ENCODE assay signal across 19 cellular contexts in genomic region chr3:27485853-27486252, GRCh38. TPM values are rescaled to one million over a fixed set of nuclear protein-coding genes. Genes with fewer than 3 reads are reported as not detected.
DNase-seq lines count a peak whose midpoint lies in the region; ATAC-seq, FAIRE-seq and TF ChIP-seq lines count a peak whose summit lies in the region.
"Had no signal": no experiment of that assay in that cellular context is flagged by ENCODE, and none has a peak within 500 bp of the region (broad histone marks: within the 10 kb centered on the region; RNA-seq: fewer than 3 reads in every experiment).

No MANE protein-coding gene starts in this region.

- peaks cover 4% of the 10 kb centered on the region; the same call in 1 of the 2 replicates for H3K36me3 ChIP-seq in PC-3 (ENCODE audit: low read depth, low read length)
- H3K36me3 ChIP-seq in heart right ventricle = no peaks in the 10 kb centered on the region
- H3K36me3 ChIP-seq in skeletal muscle tissue (ENCODE audit: control insufficient read depth in 3 of 3, insufficient read depth in 3 of 3, low read length in 3 of 3) = no peaks in the 10 kb centered on the region
- H3K36me3 ChIP-seq: upper lobe of right lung had no signal

- H3F3A ChIP-seq in PC-3 (ENCODE audit: low read length, unreplicated experiment) = no peaks in the 10 kb centered on the region

- FAIRE-seq in H54 (lab: Jason Lieb, UNC) = no peak
- FAIRE-seq: endothelial cell of umbilical vein, frontal cortex, TTC549 had no signal

- H3K9me3 ChIP-seq in PC-3 (ENCODE audit: low read length) (no peaks in the 10 kb centered on the region), heart right ventricle (no peaks in the 10 kb centered on the region), skeletal muscle tissue (ENCODE audit: control insufficient read depth in 3 of 3, low read length in 3 of 3) (no peaks in the 10 kb centered on the region)
- H3K9me3 ChIP-seq: upper lobe of right lung had no signal

- no peak overlapping the region for H3K27ac ChIP-seq in PC-3 (ENCODE audit: low read length)
- H3K27ac ChIP-seq in heart right ventricle = peak overlapping the region in 9 of 10 donors; percentile 83 to 97 (median 93)
- peak overlapping the region; percentile 9 for H3K27ac ChIP-seq in skeletal muscle tissue (ENCODE audit: low read depth, low read length)
- H3K27ac ChIP-seq: upper lobe of right lung had no signal

- peaks cover 33% of the 10 kb centered on the region for H3K79me2 ChIP-seq in PC-3 (ENCODE audit: low read length)

- H3K4me1 ChIP-seq in PC-3 (ENCODE audit: insufficient read depth, low read length) = peaks cover 17% of the 10 kb centered on the region
- H3K4me1 ChIP-seq in heart right ventricle = peaks cover 0 to 33% (median 21%) of the 10 kb centered on the region in 9 donors
- peaks cover 2 to 12% (median 5%) of the 10 kb centered on the region in 3 donors for H3K4me1 ChIP-seq in skeletal muscle tissue (ENCODE audit: control insufficient read depth in 3 of 3, insufficient read depth in 3 of 3, low read length in 3 of 3)

- 42 to 53% methylated on average over 5 of the region's 5 CpGs for WGBS in heart right ventricle, 2 donors

- CTCF ChIA-PET in PC-3 (lab: Charles Lee) = no interaction called here

- no peak overlapping the region for H2AFZ ChIP-seq in PC-3 (ENCODE audit: low read length)

- H4K20me1 ChIP-seq in PC-3 (ENCODE audit: low read length) = peaks cover 20% of the 10 kb centered on the region

- no peaks in the 10 kb centered on the region for H3K27me3 ChIP-seq in PC-3 (ENCODE audit: low read length)
- H3K27me3 ChIP-seq in heart right ventricle = no peaks in the 10 kb centered on the region
- no peaks in the 10 kb centered on the region for H3K27me3 ChIP-seq in skeletal muscle tissue (ENCODE audit: control insufficient read depth in 3 of 3, insufficient read depth in 3 of 3, low read length in 3 of 3)
- H3K27me3 ChIP-seq: upper lobe of right lung had no signal

- no peak for TF ChIP-seq CTCF in PC-3 (conservative IDR thresholded peaks at IDR 0.05; ENCODE audit: low read depth, low read length)
- no peak for TF ChIP-seq CTCF in heart right ventricle (IDR thresholded peaks at IDR 0.05)

- no TSS peak for BruUV-seq in PC-3 (replicated peaks; lab: Mats Ljungman, UMichigan)

- no peak overlapping the region for H3K4me2 ChIP-seq in PC-3 (ENCODE audit: low read length)
- H3K4me2 ChIP-seq: smooth muscle cell had no signal

- DNase-seq in SHP77 treated with DMSO at 0.1 percent for 48 hours (lab: John Stamatoyannopoulos, UW) (peak; percentile 35), SHP77 (lab: John Stamatoyannopoulos, UW) (no peak), PC-3 (peak; percentile 57), heart right ventricle (no peak), H54 (ENCODE audit: insufficient read length, low spot score) (no peak), NOMO-1 treated with DMSO at 0.1 percent for 48 hours (lab: John Stamatoyannopoulos, UW; ENCODE audit: unreplicated experiment) (no peak)
- DNase-seq: activated CD4-positive, alpha-beta T cell treated with anti-CD3 and anti-CD28 coated beads, Interleukin-2, amount 50 U/mL, for 48 hours; GDM1; H7; occipital lobe; upper lobe of right lung had no signal

- TF ChIP-seq POLR2A in H54 (IDR thresholded peaks at IDR 0.05; ENCODE audit: low read depth, low read length) = no peak

- H3K4me3 ChIP-seq in PC-3 (ENCODE audit: low read length) (no peak overlapping the region), heart right ventricle (no peak overlapping the region), skeletal muscle tissue (ENCODE audit: low read length in 3 of 3) (no peak overlapping the region)
- H3K4me3 ChIP-seq: smooth muscle cell, upper lobe of right lung had no signal

- POLR2A ChIA-PET in PC-3 (lab: Charles Lee; ENCODE audit: unreplicated experiment) = no interaction called here

- H3K9ac ChIP-seq in PC-3 (ENCODE audit: low read length) (no peak overlapping the region), skeletal muscle tissue (ENCODE audit: low read depth in 1 of 3, low read length in 3 of 3) (no peak overlapping the region)

- ATAC-seq in PC-3 (no peak), heart right ventricle (peak in 3 of 8 donors; percentile 9 to 71 (median 18)), GM18520 (IDR thresholded peaks at IDR 0.05; ENCODE audit: unreplicated experiment) (no peak)
- ATAC-seq: SK-N-SH treated with all-trans-retinoic acid at 6 μM for 48 hours; stimulated activated memory B cell treated with anti-CD40 and anti-IgM and Interleukin-4, amounts not matched to agents 10 μg/mL and 1 μg/mL and 100 μg/mL, for 72 hours; upper lobe of right lung had no signal

- intact Hi-C loops in PC-3 (cut with micrococcal nuclease) = loop anchor here (2.0 kb wide), 1 partner anchor 143 kb away; no protein-coding TSS in a partner anchor
- intact Hi-C loops in heart right ventricle (cut with DNase I) = loop anchor here in 5 of 10 donors (5.0 to 10.0 kb wide), 3 partner anchors 36 to 189 kb away; no protein-coding TSS in a partner anchor

- H3K9me2 ChIP-seq in PC-3 (replicated peaks; ENCODE audit: low read length) = no peaks in the 10 kb centered on the region

RNA-seq across cellular contexts. Expression of gene SLC4A7, which starts 1.7 kb away (rescaled TPM):
- total RNA-seq in PC-3 (2014; rRNA removed) (56.0 and 59.7 TPM in 2 replicates), heart right ventricle (10 to 100 TPM in 8 of 10 donors, 1 to 10 TPM in 2; 8.0 to 18.7 (median 13.1) TPM), skeletal muscle tissue (54.3 TPM)
- 1 to 10 TPM; 3.0 to 3.3 TPM for polyA plus RNA-seq in heart right ventricle

Comparison
In these comparisons a context has a peak if more than half of its experiments do, and no peak if none do; other contexts are left out.
1. DNase-seq: peak in SHP77 treated with DMSO at 0.1 percent for 48 hours (single experiment) and PC-3 (single experiment); none in SHP77 (0 of 2), heart right ventricle (0 of 2), H54 (single experiment) and NOMO-1 treated with DMSO at 0.1 percent for 48 hours (single experiment).